2 cellular contexts compared by ENCODE assay signal in genomic region chr15:99507732-99508571, GRCh38.
A peak's percentile ranks its signal among the peaks of the same experiment; 100 is the strongest.
TF ChIP-seq lines count a peak whose summit lies in the region.

No MANE protein-coding gene starts in this region.

TF ChIP-seq in IMR-90, 13 proteins besides CTCF, POLR2A, EP300 and RAD21:
- no peak for TF ChIP-seq RFX5 (IDR thresholded peaks at IDR 0.05; ENCODE audit: low read depth, low read length)
- TF ChIP-seq SMC3 (IDR thresholded peaks at IDR 0.05; ENCODE audit: low read depth, low read length): 0 out of 2 replicates have a peak, but pooled peaks have one; percentile 4
- peak; percentile 8; the same call in 1 of the 2 replicates for TF ChIP-seq MAZ (IDR thresholded peaks at IDR 0.05; ENCODE audit: borderline replicate concordance, low read depth, low read length)

TF ChIP-seq in H1, 55 proteins besides CTCF, POLR2A, EP300 and RAD21:
- TF ChIP-seq ASH2L (IDR thresholded peaks at IDR 0.05; ENCODE audit: low read length): no peak
- no peak for TF ChIP-seq PHF8 (conservative IDR thresholded peaks at IDR 0.05; ENCODE audit: low read depth, low read length)
- no peak for TF ChIP-seq NRF1 (IDR thresholded peaks at IDR 0.05; ENCODE audit: low read depth, low read length)
- TF ChIP-seq RNF2 (IDR thresholded peaks at IDR 0.05; ENCODE audit: borderline replicate concordance, low read depth, low read length, missing control alignments, poor library complexity, severe bottlenecking): no peak
- TF ChIP-seq EZH2 (IDR thresholded peaks at IDR 0.05; ENCODE audit: low read depth, low read length, severe bottlenecking): no peak
- TF ChIP-seq SP1 (IDR thresholded peaks at IDR 0.05; ENCODE audit: low read depth, low read length): no peak
- no peak for TF ChIP-seq HDAC6 (IDR thresholded peaks at IDR 0.05; ENCODE audit: low read depth, low read length)
- TF ChIP-seq CTBP2 (IDR thresholded peaks at IDR 0.05; ENCODE audit: borderline replicate concordance, insufficient read depth, insufficient read length, low read length): no peak
- no peak for TF ChIP-seq GTF2F1 (IDR thresholded peaks at IDR 0.05; ENCODE audit: borderline replicate concordance, low read depth, low read length)
- no peak for TF ChIP-seq SP4 (IDR thresholded peaks at IDR 0.05; ENCODE audit: low read length)
- TF ChIP-seq KDM1A (IDR thresholded peaks at IDR 0.05; ENCODE audit: borderline replicate concordance, low read length): no peak
- TF ChIP-seq TBP (IDR thresholded peaks at IDR 0.05; ENCODE audit: low read depth, low read length): no peak
- TF ChIP-seq SIRT6 (IDR thresholded peaks at IDR 0.05; ENCODE audit: low read length): no peak
- TF ChIP-seq RXRA (IDR thresholded peaks at IDR 0.05; ENCODE audit: insufficient read depth, low read depth, low read length): no peak
- TF ChIP-seq CEBPB (IDR thresholded peaks at IDR 0.05; ENCODE audit: low read depth, low read length): no peak
- TF ChIP-seq CBX8 (IDR thresholded peaks at IDR 0.05; ENCODE audit: borderline replicate concordance, low read depth, low read length): no peak
- no peak for TF ChIP-seq KDM4A (IDR thresholded peaks at IDR 0.05; ENCODE audit: low read depth, low read length, severe bottlenecking)
- no peak for TF ChIP-seq TAF7 (optimal IDR thresholded peaks at IDR 0.05; ENCODE audit: borderline replicate concordance, low read depth, low read length)
- TF ChIP-seq RBBP5 (IDR thresholded peaks at IDR 0.05; ENCODE audit: borderline replicate concordance, low read depth, low read length): no peak
- no peak for TF ChIP-seq BCL11A (IDR thresholded peaks at IDR 0.05; ENCODE audit: low read depth in 2 of 2, low read length in 2 of 2)
TF ChIP-seq in H1: peak in this region for 0.
